1 cellular context compared by ENCODE assay signal in the genomic region with DNA sequence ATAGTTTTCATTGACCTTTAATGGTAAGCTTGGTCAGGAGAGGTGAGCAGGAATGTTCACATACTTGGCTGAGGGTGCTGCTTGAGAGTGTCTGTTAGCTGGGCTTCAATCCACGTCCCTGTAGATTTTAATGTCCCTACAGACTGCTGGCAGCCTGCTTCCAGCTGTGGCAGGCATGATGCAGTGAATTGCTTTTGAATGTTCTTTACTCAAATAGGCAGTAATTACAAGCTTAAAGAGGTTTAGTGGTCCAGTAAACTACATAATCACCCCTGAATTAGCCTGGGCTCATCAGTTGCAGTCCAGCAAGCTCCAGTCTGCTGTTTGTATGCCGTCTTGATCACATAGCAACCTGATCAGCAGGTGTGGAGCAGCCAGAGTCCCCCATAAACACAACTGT.
TF ChIP-seq lines count a peak whose summit lies in the region.

No MANE protein-coding gene starts in this region.

TF ChIP-seq in HEK293, 187 proteins besides CTCF, POLR2A, EP300 and RAD21 (continued from another document):
- TF ChIP-seq ZBTB10 (tag by site-specific recombination; IDR thresholded peaks at IDR 0.05) (no peak), ZNF501 (tag by site-specific recombination; IDR thresholded peaks at IDR 0.05) (no peak), PBX3 (CRISPR knock-in tag; IDR thresholded peaks at IDR 0.05) (no peak), ZNF473 (tag by site-specific recombination; IDR thresholded peaks at IDR 0.05) (no peak), ZNF621 (tag by site-specific recombination; IDR thresholded peaks at IDR 0.05) (no peak), SCRT2 (tag by site-specific recombination; IDR thresholded peaks at IDR 0.05) (no peak), ZNF747 (tag by site-specific recombination; IDR thresholded peaks at IDR 0.05) (no peak), ZNF19 (tag by site-specific recombination; IDR thresholded peaks at IDR 0.05; ENCODE audit: low read depth) (no peak), ZNF777 (tag by site-specific recombination; IDR thresholded peaks at IDR 0.05; ENCODE audit: borderline replicate concordance) (no peak), ZNF664 (tag by site-specific recombination; IDR thresholded peaks at IDR 0.05) (no peak), ZNF560 (tag by site-specific recombination; IDR thresholded peaks at IDR 0.05; ENCODE audit: borderline replicate concordance) (no peak), ZNF433 (tag by site-specific recombination; IDR thresholded peaks at IDR 0.05; ENCODE audit: low read depth) (no peak), ZNF514 (tag by site-specific recombination; IDR thresholded peaks at IDR 0.05) (no peak), GLI4 (tag by site-specific recombination; IDR thresholded peaks at IDR 0.05) (no peak), ZFHX2 (tag by site-specific recombination; conservative IDR thresholded peaks at IDR 0.05) (no peak), BCL11A (tag by site-specific recombination; IDR thresholded peaks at IDR 0.05; ENCODE audit: low read depth) (no peak), ZNF426 (tag by site-specific recombination; IDR thresholded peaks at IDR 0.05) (no peak), ZNF292 (tag by site-specific recombination; IDR thresholded peaks at IDR 0.05; ENCODE audit: borderline replicate concordance, low read depth) (no peak)
- TF ChIP-seq, protein P1, sequence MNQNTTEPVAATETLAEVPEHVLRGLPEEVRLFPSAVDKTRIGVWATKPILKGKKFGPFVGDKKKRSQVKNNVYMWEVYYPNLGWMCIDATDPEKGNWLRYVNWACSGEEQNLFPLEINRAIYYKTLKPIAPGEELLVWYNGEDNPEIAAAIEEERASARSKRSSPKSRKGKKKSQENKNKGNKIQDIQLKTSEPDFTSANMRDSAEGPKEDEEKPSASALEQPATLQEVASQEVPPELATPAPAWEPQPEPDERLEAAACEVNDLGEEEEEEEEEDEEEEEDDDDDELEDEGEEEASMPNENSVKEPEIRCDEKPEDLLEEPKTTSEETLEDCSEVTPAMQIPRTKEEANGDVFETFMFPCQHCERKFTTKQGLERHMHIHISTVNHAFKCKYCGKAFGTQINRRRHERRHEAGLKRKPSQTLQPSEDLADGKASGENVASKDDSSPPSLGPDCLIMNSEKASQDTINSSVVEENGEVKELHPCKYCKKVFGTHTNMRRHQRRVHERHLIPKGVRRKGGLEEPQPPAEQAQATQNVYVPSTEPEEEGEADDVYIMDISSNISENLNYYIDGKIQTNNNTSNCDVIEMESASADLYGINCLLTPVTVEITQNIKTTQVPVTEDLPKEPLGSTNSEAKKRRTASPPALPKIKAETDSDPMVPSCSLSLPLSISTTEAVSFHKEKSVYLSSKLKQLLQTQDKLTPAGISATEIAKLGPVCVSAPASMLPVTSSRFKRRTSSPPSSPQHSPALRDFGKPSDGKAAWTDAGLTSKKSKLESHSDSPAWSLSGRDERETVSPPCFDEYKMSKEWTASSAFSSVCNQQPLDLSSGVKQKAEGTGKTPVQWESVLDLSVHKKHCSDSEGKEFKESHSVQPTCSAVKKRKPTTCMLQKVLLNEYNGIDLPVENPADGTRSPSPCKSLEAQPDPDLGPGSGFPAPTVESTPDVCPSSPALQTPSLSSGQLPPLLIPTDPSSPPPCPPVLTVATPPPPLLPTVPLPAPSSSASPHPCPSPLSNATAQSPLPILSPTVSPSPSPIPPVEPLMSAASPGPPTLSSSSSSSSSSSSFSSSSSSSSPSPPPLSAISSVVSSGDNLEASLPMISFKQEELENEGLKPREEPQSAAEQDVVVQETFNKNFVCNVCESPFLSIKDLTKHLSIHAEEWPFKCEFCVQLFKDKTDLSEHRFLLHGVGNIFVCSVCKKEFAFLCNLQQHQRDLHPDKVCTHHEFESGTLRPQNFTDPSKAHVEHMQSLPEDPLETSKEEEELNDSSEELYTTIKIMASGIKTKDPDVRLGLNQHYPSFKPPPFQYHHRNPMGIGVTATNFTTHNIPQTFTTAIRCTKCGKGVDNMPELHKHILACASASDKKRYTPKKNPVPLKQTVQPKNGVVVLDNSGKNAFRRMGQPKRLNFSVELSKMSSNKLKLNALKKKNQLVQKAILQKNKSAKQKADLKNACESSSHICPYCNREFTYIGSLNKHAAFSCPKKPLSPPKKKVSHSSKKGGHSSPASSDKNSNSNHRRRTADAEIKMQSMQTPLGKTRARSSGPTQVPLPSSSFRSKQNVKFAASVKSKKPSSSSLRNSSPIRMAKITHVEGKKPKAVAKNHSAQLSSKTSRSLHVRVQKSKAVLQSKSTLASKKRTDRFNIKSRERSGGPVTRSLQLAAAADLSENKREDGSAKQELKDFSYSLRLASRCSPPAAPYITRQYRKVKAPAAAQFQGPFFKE (tag by site-specific recombination; IDR thresholded peaks at IDR 0.05; ENCODE audit: borderline replicate concordance): no peak
